In genomic region chr19:1856698-1857603, GRCh38 we compare ENCODE assay signal across 2 cellular contexts.
A peak's percentile ranks its signal among the peaks of the same experiment; 100 is the strongest.
TF ChIP-seq lines count a peak whose summit lies in the region.

No MANE protein-coding gene starts in this region.

TF ChIP-seq in HCT116, 20 proteins besides CTCF, POLR2A, EP300 and RAD21:
- TF ChIP-seq YY1 (IDR thresholded peaks at IDR 0.05; ENCODE audit: extremely low read depth, insufficient replicate concordance, low read depth, low read length) (peak; percentile 28), REST (IDR thresholded peaks at IDR 0.05; ENCODE audit: low read depth) (no peak)

TF ChIP-seq in SK-N-SH, 30 proteins besides CTCF, POLR2A, EP300 and RAD21:
- TF ChIP-seq RFX5 (IDR thresholded peaks at IDR 0.05; ENCODE audit: low read length) (no peak), GATA2 (CRISPR knock-in tag; IDR thresholded peaks at IDR 0.05) (no peak), EZH2phosphoT487 (IDR thresholded peaks at IDR 0.05; ENCODE audit: borderline replicate concordance, low read depth) (no peak), JUND (IDR thresholded peaks at IDR 0.05) (no peak), NRF1 (IDR thresholded peaks at IDR 0.05; ENCODE audit: low read depth, low read length) (no peak), ELF1 (IDR thresholded peaks at IDR 0.05) (peak; percentile 30; the same call in 1 of the 2 replicates), TEAD4 (IDR thresholded peaks at IDR 0.05; ENCODE audit: borderline replicate concordance, insufficient read depth) (no peak), GABPA (IDR thresholded peaks at IDR 0.05; ENCODE audit: low read depth) (no peak), RCOR1 (IDR thresholded peaks at IDR 0.05; ENCODE audit: low read length) (no peak), POLR2AphosphoS5 (IDR thresholded peaks at IDR 0.05; ENCODE audit: low read depth, low read length) (no peak), FOXJ3 (CRISPR knock-in tag; IDR thresholded peaks at IDR 0.05) (no peak), YY1 (IDR thresholded peaks at IDR 0.05; ENCODE audit: low read depth) (0 out of 2 replicates have a peak, but pooled peaks have one; percentile 31), FOXM1 (IDR thresholded peaks at IDR 0.05; ENCODE audit: low read depth) (no peak), CHD2 (IDR thresholded peaks at IDR 0.05; ENCODE audit: low read length, partially characterized antibody) (no peak), RXRA (IDR thresholded peaks at IDR 0.05; ENCODE audit: borderline replicate concordance, low read depth) (peak; percentile 52; the same call in 1 of the 2 replicates), NFIC (IDR thresholded peaks at IDR 0.05; ENCODE audit: borderline replicate concordance) (no peak), TCF12 (IDR thresholded peaks at IDR 0.05) (no peak)
- TF ChIP-seq, protein P1, sequence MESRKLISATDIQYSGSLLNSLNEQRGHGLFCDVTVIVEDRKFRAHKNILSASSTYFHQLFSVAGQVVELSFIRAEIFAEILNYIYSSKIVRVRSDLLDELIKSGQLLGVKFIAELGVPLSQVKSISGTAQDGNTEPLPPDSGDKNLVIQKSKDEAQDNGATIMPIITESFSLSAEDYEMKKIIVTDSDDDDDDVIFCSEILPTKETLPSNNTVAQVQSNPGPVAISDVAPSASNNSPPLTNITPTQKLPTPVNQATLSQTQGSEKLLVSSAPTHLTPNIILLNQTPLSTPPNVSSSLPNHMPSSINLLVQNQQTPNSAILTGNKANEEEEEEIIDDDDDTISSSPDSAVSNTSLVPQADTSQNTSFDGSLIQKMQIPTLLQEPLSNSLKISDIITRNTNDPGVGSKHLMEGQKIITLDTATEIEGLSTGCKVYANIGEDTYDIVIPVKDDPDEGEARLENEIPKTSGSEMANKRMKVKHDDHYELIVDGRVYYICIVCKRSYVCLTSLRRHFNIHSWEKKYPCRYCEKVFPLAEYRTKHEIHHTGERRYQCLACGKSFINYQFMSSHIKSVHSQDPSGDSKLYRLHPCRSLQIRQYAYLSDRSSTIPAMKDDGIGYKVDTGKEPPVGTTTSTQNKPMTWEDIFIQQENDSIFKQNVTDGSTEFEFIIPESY (IDR thresholded peaks at IDR 0.05; ENCODE audit: borderline replicate concordance, low read depth) = no peak
- TF ChIP-seq, protein P2, sequence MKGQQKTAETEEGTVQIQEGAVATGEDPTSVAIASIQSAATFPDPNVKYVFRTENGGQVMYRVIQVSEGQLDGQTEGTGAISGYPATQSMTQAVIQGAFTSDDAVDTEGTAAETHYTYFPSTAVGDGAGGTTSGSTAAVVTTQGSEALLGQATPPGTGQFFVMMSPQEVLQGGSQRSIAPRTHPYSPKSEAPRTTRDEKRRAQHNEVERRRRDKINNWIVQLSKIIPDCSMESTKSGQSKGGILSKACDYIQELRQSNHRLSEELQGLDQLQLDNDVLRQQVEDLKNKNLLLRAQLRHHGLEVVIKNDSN (IDR thresholded peaks at IDR 0.05; ENCODE audit: borderline replicate concordance, low read depth) = no peak
- TF ChIP-seq, protein P3, sequence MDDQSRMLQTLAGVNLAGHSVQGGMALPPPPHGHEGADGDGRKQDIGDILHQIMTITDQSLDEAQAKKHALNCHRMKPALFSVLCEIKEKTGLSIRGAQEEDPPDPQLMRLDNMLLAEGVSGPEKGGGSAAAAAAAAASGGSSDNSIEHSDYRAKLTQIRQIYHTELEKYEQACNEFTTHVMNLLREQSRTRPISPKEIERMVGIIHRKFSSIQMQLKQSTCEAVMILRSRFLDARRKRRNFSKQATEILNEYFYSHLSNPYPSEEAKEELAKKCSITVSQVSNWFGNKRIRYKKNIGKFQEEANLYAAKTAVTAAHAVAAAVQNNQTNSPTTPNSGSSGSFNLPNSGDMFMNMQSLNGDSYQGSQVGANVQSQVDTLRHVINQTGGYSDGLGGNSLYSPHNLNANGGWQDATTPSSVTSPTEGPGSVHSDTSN (IDR thresholded peaks at IDR 0.05) = no peak
